Comparison of ENCODE assay signal across 8 cellular contexts in genomic region chr22:32202539-32203180, GRCh38. TPM values are rescaled to one million over a fixed set of nuclear protein-coding genes. Genes with fewer than 3 reads are reported as not detected.
DNase-seq lines count a peak whose midpoint lies in the region; ATAC-seq, FAIRE-seq and TF ChIP-seq lines count a peak whose summit lies in the region.

No MANE protein-coding gene starts in this region.

- H3K4me3 ChIP-seq in BE2C (ENCODE audit: low read depth, low read length) (no peak overlapping the region), rectal smooth muscle tissue (ENCODE audit: low read length) (peak overlapping the region; percentile 15)

- H3K27ac Mint-ChIP-seq in activated naive CD4-positive, alpha-beta T cell treated with anti-CD3 and anti-CD28 coated beads for 36 hours, result no peak overlapping the region

- no peak overlapping the region for H3K9ac ChIP-seq in rectal smooth muscle tissue (ENCODE audit: low read length)

- H3K27me3 ChIP-seq in BE2C (peaks cover 36% of the 10 kb centered on the region), rectal smooth muscle tissue (ENCODE audit: control insufficient read depth, insufficient read depth, low read length) (peaks cover 3% of the 10 kb centered on the region)

- H3K9me3 ChIP-seq in BE2C, result no peaks in the 10 kb centered on the region

- CTCF ChIA-PET in activated naive CD4-positive, alpha-beta T cell treated with anti-CD3 and anti-CD28 coated beads for 36 hours (lab: Charles Lee), result interaction anchor here (0.6 to 3.5 kb wide), 7 partner anchors 15 to 271 kb away, joined by 3 to 11 read pairs (median 4); no protein-coding TSS in a partner anchor

- no peak overlapping the region for H3K27ac ChIP-seq in rectal smooth muscle tissue (ENCODE audit: low read depth, low read length)

- no peaks in the 10 kb centered on the region for H3K4me1 ChIP-seq in BE2C
- H3K4me1 ChIP-seq in rectal smooth muscle tissue (ENCODE audit: control insufficient read depth, insufficient read depth, low read length), result no peaks in the 10 kb centered on the region

- H3K36me3 ChIP-seq in BE2C (no peaks in the 10 kb centered on the region), rectal smooth muscle tissue (ENCODE audit: control insufficient read depth, insufficient read depth, low read length) (no peaks in the 10 kb centered on the region)

- no peaks in the 10 kb centered on the region for H3K9me3 Mint-ChIP-seq in activated naive CD4-positive, alpha-beta T cell treated with anti-CD3 and anti-CD28 coated beads for 36 hours

- H3K27me3 Mint-ChIP-seq in activated naive CD4-positive, alpha-beta T cell treated with anti-CD3 and anti-CD28 coated beads for 36 hours (ENCODE audit: low read depth), result peaks cover 17% of the 10 kb centered on the region

- TF ChIP-seq POLR2A in GM12891 (IDR thresholded peaks at IDR 0.05; ENCODE audit: low read depth, low read length), result no peak

- peak; percentile 60 for TF ChIP-seq CTCF in BE2C (IDR thresholded peaks at IDR 0.05; ENCODE audit: low read depth, low read length)

- DNase-seq in BE2C (peak; percentile 55), GM12891 (ENCODE audit: insufficient read length, low spot score) (no peak), NCI-H510A (lab: John Stamatoyannopoulos, UW) (peak; percentile 38), Right ventricle myocardium superior (peak; percentile 59), putamen (ENCODE audit: low spot score) (no peak)
- peak; percentile 53 for DNase-seq in activated naive CD4-positive, alpha-beta T cell treated with anti-CD3 and anti-CD28 coated beads for 36 hours

- intact Hi-C loops in activated naive CD4-positive, alpha-beta T cell treated with anti-CD3 and anti-CD28 coated beads for 36 hours (cut with micrococcal nuclease), result loop anchor here (1.0 kb wide), 2 partner anchors 64 to 271 kb away; no protein-coding TSS in a partner anchor
- intact Hi-C loops in Right ventricle myocardium superior (cut with DNase I), result loop anchor here (10.0 kb wide), 1 partner anchor 228 kb away; no protein-coding TSS in a partner anchor

- no peaks in the 10 kb centered on the region for H3K36me3 Mint-ChIP-seq in activated naive CD4-positive, alpha-beta T cell treated with anti-CD3 and anti-CD28 coated beads for 36 hours (ENCODE audit: low read depth)

- peak; percentile 89 for FAIRE-seq in GM12891 (lab: Jason Lieb, UNC)

- H3K4me3 Mint-ChIP-seq in activated naive CD4-positive, alpha-beta T cell treated with anti-CD3 and anti-CD28 coated beads for 36 hours, result peak overlapping the region; percentile 66

- ATAC-seq in Right ventricle myocardium superior (ENCODE audit: poor library complexity) (peak; percentile 85), GM21576 (IDR thresholded peaks at IDR 0.05; ENCODE audit: unreplicated experiment) (no peak)

- H3K4me1 Mint-ChIP-seq in activated naive CD4-positive, alpha-beta T cell treated with anti-CD3 and anti-CD28 coated beads for 36 hours (ENCODE audit: low read depth), result peaks cover 34% of the 10 kb centered on the region

TF ChIP-seq in GM12891, 5 proteins besides CTCF, POLR2A, EP300 and RAD21:
- TF ChIP-seq POLR2AphosphoS5 (IDR thresholded peaks at IDR 0.05; ENCODE audit: low read depth, low read length) (no peak), PAX5 (IDR thresholded peaks at IDR 0.05; ENCODE audit: insufficient read depth, low read length, severe bottlenecking) (no peak), POU2F2 (IDR thresholded peaks at IDR 0.05; ENCODE audit: low read depth, low read length) (no peak), SPI1 (IDR thresholded peaks at IDR 0.05; ENCODE audit: low read depth, low read length) (no peak), TAF1 (IDR thresholded peaks at IDR 0.05; ENCODE audit: low read depth, low read length) (no peak)

RNA-seq across cellular contexts. Expression of gene RFPL2, which starts 2.2 kb away (rescaled TPM):
- not detected for polyA plus RNA-seq in BE2C (2012; ENCODE audit: insufficient read depth, insufficient read length, low read depth)
- not detected for polyA plus RNA-seq in GM12891 (2012; ENCODE audit: low read depth, missing spikeins)
- total RNA-seq in activated naive CD4-positive, alpha-beta T cell treated with anti-CD3 and anti-CD28 coated beads for 36 hours, result not detected
- total RNA-seq in Right ventricle myocardium superior, result not detected

RNA-seq across cellular contexts. Expression of gene C22orf42, which starts 43.6 kb away (rescaled TPM):
- not detected for polyA plus RNA-seq in BE2C (2012; ENCODE audit: insufficient read depth, insufficient read length, low read depth)
- not detected for polyA plus RNA-seq in GM12891 (2012; ENCODE audit: low read depth, missing spikeins)
- total RNA-seq in activated naive CD4-positive, alpha-beta T cell treated with anti-CD3 and anti-CD28 coated beads for 36 hours, result not detected
- total RNA-seq in Right ventricle myocardium superior, result not detected

RNA-seq across cellular contexts. Expression of gene SLC5A4, which starts 52.5 kb away (rescaled TPM):
- 0.28 TPM for polyA plus RNA-seq in BE2C (2012; ENCODE audit: insufficient read depth, insufficient read length, low read depth)
- not detected for polyA plus RNA-seq in GM12891 (2012; ENCODE audit: low read depth, missing spikeins)
- not detected for total RNA-seq in activated naive CD4-positive, alpha-beta T cell treated with anti-CD3 and anti-CD28 coated beads for 36 hours
- total RNA-seq in Right ventricle myocardium superior, result not detected

Comparison
In these comparisons a context has a peak if more than half of its experiments do, and no peak if none do; other contexts are left out.
1. DNase-seq: peak in BE2C (single experiment), NCI-H510A (single experiment), activated naive CD4-positive, alpha-beta T cell treated with anti-CD3 and anti-CD28 coated beads for 36 hours (single experiment) and Right ventricle myocardium superior (single experiment); none in GM12891 (single experiment) and putamen (single experiment).